In the genomic region with DNA sequence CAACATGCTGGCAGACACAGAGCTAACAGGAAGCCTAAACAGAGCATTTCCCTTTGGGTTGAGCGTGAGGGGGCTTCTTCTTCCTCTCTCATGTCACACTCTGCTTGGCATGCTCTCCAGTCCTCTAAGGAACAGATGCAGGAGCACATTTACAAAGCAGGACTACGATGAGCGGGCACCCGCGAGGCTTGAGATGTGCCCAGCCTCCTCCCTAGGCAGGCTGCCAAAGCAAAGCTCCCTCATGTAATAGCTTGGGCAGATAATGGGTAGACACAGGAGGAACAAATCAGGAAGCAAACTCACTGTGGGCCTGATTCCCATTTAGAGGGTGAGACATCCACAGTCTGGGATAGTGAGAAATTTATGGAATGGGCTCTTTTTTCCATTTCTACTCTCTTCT, we compare ENCODE assay signal across 16 cellular contexts.
A peak's percentile ranks its signal among the peaks of the same experiment; 100 is the strongest.
DNase-seq lines count a peak whose midpoint lies in the region; ATAC-seq and TF ChIP-seq lines count a peak whose summit lies in the region.
"Had no signal": no experiment of that assay in that cellular context is flagged by ENCODE, and none has a peak within 500 bp of the region (broad histone marks: within the 10 kb centered on the region; RNA-seq: fewer than 3 reads in every experiment).

No MANE protein-coding gene starts in this region.

- H3K36me3 Mint-ChIP-seq in CD8-positive, alpha-beta memory T cell, result no peaks in the 10 kb centered on the region

- no peak for TF ChIP-seq CTCF in heart right ventricle (IDR thresholded peaks at IDR 0.05)
- TF ChIP-seq CTCF in stomach (IDR thresholded peaks at IDR 0.05), result no peak

- CTCF ChIA-PET in CD8-positive, alpha-beta memory T cell (lab: Charles Lee), result interaction anchor here (0.8 kb wide), 1 partner anchor 9 kb away, joined by 3 read pairs; no protein-coding TSS in a partner anchor

- H3K4me1 Mint-ChIP-seq in CD8-positive, alpha-beta memory T cell, result no peaks in the 10 kb centered on the region
- H3K4me1 Mint-ChIP-seq: activated CD4-positive, alpha-beta T cell treated with anti-CD3 and anti-CD28 coated beads, Interleukin-2, amount 10 ng/mL, durations not matched to agents 7 days and 5 days had no signal

- no peak overlapping the region for H3K27ac Mint-ChIP-seq in CD8-positive, alpha-beta memory T cell
- H3K27ac Mint-ChIP-seq: activated CD4-positive, alpha-beta T cell treated with anti-CD3 and anti-CD28 coated beads, Interleukin-2, amount 10 ng/mL, durations not matched to agents 7 days and 5 days had no signal

- peaks cover 0 to 6% (median 0%) of the 10 kb centered on the region in 9 donors for H3K4me1 ChIP-seq in heart right ventricle
- peaks cover 0 to 13% (median 0%) of the 10 kb centered on the region in 4 donors for H3K4me1 ChIP-seq in stomach
- H3K4me1 ChIP-seq in CD8-positive, alpha-beta memory T cell (ENCODE audit: insufficient read depth, low read length), result no peaks in the 10 kb centered on the region
- H3K4me1 ChIP-seq: left lung had no signal

- no peaks in the 10 kb centered on the region for H3K27me3 Mint-ChIP-seq in CD8-positive, alpha-beta memory T cell
- H3K27me3 Mint-ChIP-seq: activated CD4-positive, alpha-beta T cell treated with anti-CD3 and anti-CD28 coated beads, Interleukin-2, amount 10 ng/mL, durations not matched to agents 7 days and 5 days had no signal

- peak in 2 of 8 donors; percentile 48 to 50 for ATAC-seq in heart right ventricle
- no peak for ATAC-seq in GM21360 (IDR thresholded peaks at IDR 0.05; ENCODE audit: unreplicated experiment)
- ATAC-seq: esophagus mucosa, left lung had no signal

- POLR2A ChIA-PET in CD8-positive, alpha-beta memory T cell (lab: Charles Lee), result no interaction called here

- H3K9me3 ChIP-seq in heart right ventricle, result no peaks in the 10 kb centered on the region
- no peaks in the 10 kb centered on the region for H3K9me3 ChIP-seq in stomach
- H3K9me3 ChIP-seq in CD8-positive, alpha-beta memory T cell (ENCODE audit: low read length), result no peaks in the 10 kb centered on the region
- H3K9me3 ChIP-seq: left lung had no signal

- intact Hi-C loops in heart right ventricle (cut with DNase I), result no loop called here
- intact Hi-C loops in cardiac septum (cut with DNase I), result no loop called here
- intact Hi-C loops in stomach (cut with DNase I; ENCODE audit: low total_unique reads), result no loop called here

- H3K27ac ChIP-seq in heart right ventricle (no peak overlapping the region), stomach (no peak overlapping the region)
- no peak overlapping the region for H3K27ac ChIP-seq in CD8-positive, alpha-beta memory T cell (ENCODE audit: low read depth, low read length)
- H3K27ac ChIP-seq: left lung had no signal

- TF ChIP-seq POLR2A in stomach (IDR thresholded peaks at IDR 0.05), result no peak

- DNase-seq in heart right ventricle (peak; percentile 13 to 26), cardiac septum (ENCODE audit: low spot score) (no peak), NCI-H774 (lab: John Stamatoyannopoulos, UW) (peak; percentile 26), globus pallidus (ENCODE audit: low spot score) (peak; percentile 6), stomach (peak; percentile 61), NCI-H2107 (lab: John Stamatoyannopoulos, UW) (no peak)
- no peak for DNase-seq in CD8-positive, alpha-beta memory T cell
- DNase-seq: activated CD4-positive, alpha-beta T cell treated with anti-CD3 and anti-CD28 coated beads, Interleukin-2, amount 10 ng/mL, durations not matched to agents 7 days and 5 days; activated CD8-positive, alpha-beta memory T cell treated with anti-CD3 and anti-CD28 coated beads, Interleukin-2, amount 50 U/mL, for 4 hours; activated effector memory CD4-positive, alpha-beta T cell treated with Interleukin-2 at 50 U/mL for 16 hours; central memory CD4-positive, alpha-beta T cell; Kasumi-1; left lung; NCI-H1092 had no signal

- H3K9me3 Mint-ChIP-seq in CD8-positive, alpha-beta memory T cell, result peaks cover 0 to 12% (median 6%) of the 10 kb centered on the region in 5 donors
- H3K9me3 Mint-ChIP-seq: activated CD4-positive, alpha-beta T cell treated with anti-CD3 and anti-CD28 coated beads, Interleukin-2, amount 10 ng/mL, durations not matched to agents 7 days and 5 days had no signal

- H3K4me3 Mint-ChIP-seq in CD8-positive, alpha-beta memory T cell, result no peak overlapping the region
- H3K4me3 Mint-ChIP-seq: activated CD4-positive, alpha-beta T cell treated with anti-CD3 and anti-CD28 coated beads, Interleukin-2, amount 10 ng/mL, durations not matched to agents 7 days and 5 days had no signal

- TF ChIP-seq EP300 in stomach (IDR thresholded peaks at IDR 0.05), result no peak

- H3K4me3 ChIP-seq in heart right ventricle, result no peak overlapping the region
- no peak overlapping the region for H3K4me3 ChIP-seq in stomach
- H3K4me3 ChIP-seq in CD8-positive, alpha-beta memory T cell (ENCODE audit: low read length), result no peak overlapping the region
- H3K4me3 ChIP-seq: left lung had no signal

- 18 to 33% methylated on average over 5 of the region's 5 CpGs for WGBS in heart right ventricle, 2 donors
- 16 to 68% (median 54%) methylated on average over 5 of the region's 5 CpGs for WGBS in stomach, 5 donors

- H3K36me3 ChIP-seq in heart right ventricle (no peaks in the 10 kb centered on the region), stomach (no peaks in the 10 kb centered on the region)
- no peaks in the 10 kb centered on the region for H3K36me3 ChIP-seq in CD8-positive, alpha-beta memory T cell (ENCODE audit: insufficient read depth, low read length)
- H3K36me3 ChIP-seq: left lung had no signal

- H3K27me3 ChIP-seq in heart right ventricle (no peaks in the 10 kb centered on the region), stomach (no peaks in the 10 kb centered on the region)
- H3K27me3 ChIP-seq in CD8-positive, alpha-beta memory T cell (ENCODE audit: insufficient read depth, low read length, poor library complexity, severe bottlenecking), result no peaks in the 10 kb centered on the region
- H3K27me3 ChIP-seq: left lung had no signal

Comparison
In these comparisons a context has a peak if more than half of its experiments do, and no peak if none do; other contexts are left out.
1. DNase-seq: peak in heart right ventricle (2 of 2), NCI-H774 (single experiment), globus pallidus (single experiment) and stomach (single experiment); none in cardiac septum (single experiment), NCI-H2107 (single experiment) and CD8-positive, alpha-beta memory T cell (0 of 5).